30 cellular contexts compared by ENCODE assay signal in genomic region chr2:151083864-151084263, GRCh38.
"Had no signal": no experiment of that assay in that cellular context is flagged by ENCODE, and none has a peak within 500 bp of the region (broad histone marks: within the 10 kb centered on the region; RNA-seq: fewer than 3 reads in every experiment).

No MANE protein-coding gene starts in this region.

- H3K27ac ChIP-seq: body of pancreas, cardiac muscle cell, colonic mucosa, dorsolateral prefrontal cortex, left ventricle myocardium inferior, ovary, right lobe of liver, thyroid gland, upper lobe of left lung had no signal

- H3K36me3 ChIP-seq: cardiac muscle cell, colonic mucosa, left ventricle myocardium inferior, ovary, right lobe of liver, thyroid gland, upper lobe of left lung had no signal

- H3K4me3 ChIP-seq: body of pancreas, cardiac muscle cell, colonic mucosa, dorsolateral prefrontal cortex, left ventricle myocardium inferior, lung, mucosa of descending colon, ovary, right lobe of liver, thyroid gland, upper lobe of left lung had no signal

- H3K9me3 ChIP-seq: body of pancreas, colonic mucosa, left ventricle myocardium inferior, mucosa of descending colon, ovary, right lobe of liver, thyroid gland, upper lobe of left lung had no signal

- DNase-seq: activated CD4-positive, alpha-beta memory T cell treated with anti-CD3 and anti-CD28 coated beads, Interleukin-2, amount 10 ng/mL, durations not matched to agents 7 days and 5 days; activated CD4-positive, alpha-beta T cell treated with anti-CD3 and anti-CD28 coated beads, Interleukin-2, amount 10 ng/mL, durations not matched to agents 7 days and 5 days; activated CD4-positive, CD25-positive, alpha-beta regulatory T cell treated with anti-CD3 and anti-CD28 coated beads, Interleukin-2, amount 50 U/mL, for 72 hours; activated CD8-positive, alpha-beta memory T cell treated with anti-CD3 and anti-CD28 coated beads, Interleukin-2, amount 50 U/mL, for 48 hours; activated gamma-delta T cell treated with Interleukin-2 at 50 U/mL for 16 hours; activated T-cell treated with anti-CD3 and anti-CD28 coated beads, Interleukin-2, amount 50 U/mL, for 24 hours; anterior cingulate cortex; body of pancreas; cerebellar nuclear complex; colonic mucosa; dorsolateral prefrontal cortex; effector memory CD4-positive, alpha-beta T cell; foreskin melanocyte; left ventricle myocardium inferior; mucosa of descending colon; nephron progenitor cell; ovary; right lobe of liver; stimulated activated CD4-positive, alpha-beta T cell treated with anti-CD3 and anti-CD28 coated beads, Interleukin-4, amount 100 ng/mL, for 1 hour; stimulated activated naive CD8-positive, alpha-beta T cell treated with anti-CD3 and anti-CD28 coated beads, Interleukin-15, amount 100 ng/mL, for 72 hours; substantia nigra; T-helper 2 cell; thyroid gland; upper lobe of left lung had no signal

- H3K9me3 Mint-ChIP-seq: activated CD4-positive, alpha-beta memory T cell treated with anti-CD3 and anti-CD28 coated beads, Interleukin-2, amount 10 ng/mL, durations not matched to agents 7 days and 5 days; activated CD4-positive, alpha-beta T cell treated with anti-CD3 and anti-CD28 coated beads, Interleukin-2, amount 10 ng/mL, durations not matched to agents 7 days and 5 days; activated T-cell treated with anti-CD3 and anti-CD28 coated beads, Interleukin-2, amount 50 U/mL, for 24 hours; activated T-helper 17 cell treated with anti-CD3 and anti-CD28 coated beads, Interleukin-2, amount 50 U/mL, for 72 hours; nephron progenitor cell; stimulated activated effector memory CD8-positive, alpha-beta T cell treated with anti-CD3 and anti-CD28 coated beads, Interleukin-12 subunit alpha, Interleukin-12 subunit beta, amount 100 ng/mL, for 72 hours; stimulated activated naive CD8-positive, alpha-beta T cell treated with anti-CD3 and anti-CD28 coated beads, Interleukin-15, amount 100 ng/mL, for 72 hours had no signal

- H3K4me3 Mint-ChIP-seq: activated CD4-positive, alpha-beta memory T cell treated with anti-CD3 and anti-CD28 coated beads, Interleukin-2, amount 10 ng/mL, durations not matched to agents 7 days and 5 days; activated CD4-positive, alpha-beta T cell treated with anti-CD3 and anti-CD28 coated beads, Interleukin-2, amount 10 ng/mL, durations not matched to agents 7 days and 5 days; activated T-cell treated with anti-CD3 and anti-CD28 coated beads, Interleukin-2, amount 50 U/mL, for 24 hours; activated T-helper 17 cell treated with anti-CD3 and anti-CD28 coated beads, Interleukin-2, amount 50 U/mL, for 72 hours; nephron progenitor cell; stimulated activated effector memory CD8-positive, alpha-beta T cell treated with anti-CD3 and anti-CD28 coated beads, Interleukin-12 subunit alpha, Interleukin-12 subunit beta, amount 100 ng/mL, for 72 hours; stimulated activated naive CD8-positive, alpha-beta T cell treated with anti-CD3 and anti-CD28 coated beads, Interleukin-15, amount 100 ng/mL, for 72 hours had no signal

- H3K4me1 ChIP-seq: body of pancreas, colonic mucosa, left ventricle myocardium inferior, right lobe of liver, thyroid gland, upper lobe of left lung had no signal

- H3K27ac Mint-ChIP-seq: activated CD4-positive, alpha-beta memory T cell treated with anti-CD3 and anti-CD28 coated beads, Interleukin-2, amount 10 ng/mL, durations not matched to agents 7 days and 5 days; activated CD4-positive, alpha-beta T cell treated with anti-CD3 and anti-CD28 coated beads, Interleukin-2, amount 10 ng/mL, durations not matched to agents 7 days and 5 days; activated naive CD4-positive, alpha-beta T cell treated with anti-CD3 and anti-CD28 coated beads, Interleukin-2, amount 50 U/mL, for 72 hours; activated T-cell treated with anti-CD3 and anti-CD28 coated beads, Interleukin-2, amount 50 U/mL, for 24 hours; activated T-helper 17 cell treated with anti-CD3 and anti-CD28 coated beads, Interleukin-2, amount 50 U/mL, for 72 hours; nephron progenitor cell; progenitor cell of endocrine pancreas; stimulated activated effector memory CD8-positive, alpha-beta T cell treated with anti-CD3 and anti-CD28 coated beads, Interleukin-12 subunit alpha, Interleukin-12 subunit beta, amount 100 ng/mL, for 72 hours; stimulated activated naive CD8-positive, alpha-beta T cell treated with anti-CD3 and anti-CD28 coated beads, Interleukin-15, amount 100 ng/mL, for 72 hours had no signal

- ATAC-seq: activated naive CD4-positive, alpha-beta T cell treated with anti-CD3 and anti-CD28 coated beads, Interleukin-2, amount 50 U/mL, for 72 hours; activated T-helper 17 cell treated with anti-CD3 and anti-CD28 coated beads, Interleukin-2, amount 50 U/mL, for 72 hours; body of pancreas; mucosa of descending colon; right lobe of liver; stimulated activated effector memory CD8-positive, alpha-beta T cell treated with anti-CD3 and anti-CD28 coated beads, Interleukin-12 subunit alpha, Interleukin-12 subunit beta, amount 100 ng/mL, for 72 hours; stimulated activated naive CD8-positive, alpha-beta T cell treated with anti-CD3 and anti-CD28 coated beads, Interleukin-15, amount 100 ng/mL, for 72 hours had no signal

- H3K27me3 Mint-ChIP-seq: activated CD4-positive, alpha-beta memory T cell treated with anti-CD3 and anti-CD28 coated beads, Interleukin-2, amount 10 ng/mL, durations not matched to agents 7 days and 5 days; activated CD4-positive, alpha-beta T cell treated with anti-CD3 and anti-CD28 coated beads, Interleukin-2, amount 10 ng/mL, durations not matched to agents 7 days and 5 days had no signal

- H3K4me1 Mint-ChIP-seq: activated CD4-positive, alpha-beta memory T cell treated with anti-CD3 and anti-CD28 coated beads, Interleukin-2, amount 10 ng/mL, durations not matched to agents 7 days and 5 days; activated T-helper 17 cell treated with anti-CD3 and anti-CD28 coated beads, Interleukin-2, amount 50 U/mL, for 72 hours; stimulated activated effector memory CD8-positive, alpha-beta T cell treated with anti-CD3 and anti-CD28 coated beads, Interleukin-12 subunit alpha, Interleukin-12 subunit beta, amount 100 ng/mL, for 72 hours; stimulated activated naive CD8-positive, alpha-beta T cell treated with anti-CD3 and anti-CD28 coated beads, Interleukin-15, amount 100 ng/mL, for 72 hours had no signal

- H3K36me3 Mint-ChIP-seq: activated naive CD4-positive, alpha-beta T cell treated with anti-CD3 and anti-CD28 coated beads, Interleukin-2, amount 50 U/mL, for 72 hours; stimulated activated effector memory CD8-positive, alpha-beta T cell treated with anti-CD3 and anti-CD28 coated beads, Interleukin-12 subunit alpha, Interleukin-12 subunit beta, amount 100 ng/mL, for 72 hours had no signal

- H3K27me3 ChIP-seq: body of pancreas, cardiac muscle cell, colonic mucosa, ovary, right lobe of liver, thyroid gland, upper lobe of left lung had no signal
